Comparison of ENCODE assay signal across 26 cellular contexts in the genomic region with DNA sequence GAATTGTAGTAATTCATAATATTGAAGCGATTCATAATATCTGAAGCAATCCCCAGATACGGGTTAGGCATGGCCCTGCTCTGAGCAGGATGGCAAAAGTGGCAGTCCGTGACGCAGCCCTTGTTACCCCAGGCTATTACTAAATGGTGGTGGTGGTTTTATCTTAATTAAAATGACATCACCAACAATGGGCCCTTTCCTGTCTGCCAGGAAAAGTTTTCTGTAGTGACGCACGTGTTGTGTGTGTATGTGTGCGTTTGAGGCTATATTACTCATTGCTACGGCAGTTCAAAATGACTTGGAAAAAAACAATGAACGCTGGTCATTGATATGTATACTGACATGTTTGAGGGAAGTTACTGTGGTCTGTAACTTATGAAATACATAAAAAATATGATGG. TPM values are rescaled to one million over a fixed set of nuclear protein-coding genes. Genes with fewer than 3 reads are reported as not detected.
DNase-seq lines count a peak whose midpoint lies in the region; ATAC-seq, FAIRE-seq and TF ChIP-seq lines count a peak whose summit lies in the region.
"Had no signal": no experiment of that assay in that cellular context is flagged by ENCODE, and none has a peak within 500 bp of the region (broad histone marks: within the 10 kb centered on the region; RNA-seq: fewer than 3 reads in every experiment).

No MANE protein-coding gene starts in this region.

- H3K36me3 Mint-ChIP-seq in activated T-cell treated with anti-CD3 and anti-CD28 coated beads, Interleukin-2, amount 50 U/mL, for 72 hours (ENCODE audit: insufficient read depth in 2 of 2) = peaks cover 4 to 18% of the 10 kb centered on the region in 2 donors
- peaks cover 5 to 57% (median 16%) of the 10 kb centered on the region in 3 donors for H3K36me3 Mint-ChIP-seq in CD8-positive, alpha-beta memory T cell

- DNase-seq in activated T-cell treated with anti-CD3 and anti-CD28 coated beads, Interleukin-2, amount 50 U/mL, for 72 hours = no peak
- DNase-seq in activated T-cell treated with anti-CD3 and anti-CD28 coated beads, Interleukin-2, amount 50 U/mL, for 48 hours = no peak
- DNase-seq in breast epithelium (ENCODE audit: low spot score in 2 of 2) (no peak), fibroblast of the aortic adventitia (ENCODE audit: low read depth) (peak; percentile 84), urothelium cell line (ENCODE audit: low spot score) (no peak), MG63 (no peak)
- DNase-seq in CD8-positive, alpha-beta memory T cell = no peak
- DNase-seq in activated CD4-positive, alpha-beta T cell treated with anti-CD3 and anti-CD28 coated beads for 4 hours = no peak
- DNase-seq: activated CD4-positive, alpha-beta T cell treated with anti-CD3 and anti-CD28 coated beads for 48 hours; activated effector memory CD4-positive, alpha-beta T cell treated with anti-CD3 and anti-CD28 coated beads, Interleukin-2, amount 50 U/mL, for 16 hours; effector CD8-positive, alpha-beta T cell; GF-D8; HCEC 1CT; KG1; kidney; NCI-H1048; NCI-H2081 treated with DMSO at 0.1 percent for 48 hours; NCI-H510A; nephron progenitor cell; stimulated activated CD4-positive, alpha-beta T cell treated with anti-CD3 and anti-CD28 coated beads, Interleukin-2, amount 100 ng/mL, for 24 hours; upper lobe of left lung had no signal

- no peaks in the 10 kb centered on the region for H3K9me3 Mint-ChIP-seq in activated T-cell treated with anti-CD3 and anti-CD28 coated beads, Interleukin-2, amount 50 U/mL, for 72 hours
- H3K9me3 Mint-ChIP-seq in CD8-positive, alpha-beta memory T cell = no peaks in the 10 kb centered on the region
- H3K9me3 Mint-ChIP-seq: central memory CD8-positive, alpha-beta T cell; nephron progenitor cell; stimulated activated naive CD8-positive, alpha-beta T cell treated with anti-CD3 and anti-CD28 coated beads, Interleukin-15, Interleukin-2, amounts not matched to agents 100 ng/mL and 50 ng/mL, for 24 hours had no signal

- no peaks in the 10 kb centered on the region for H3K4me1 ChIP-seq in breast epithelium
- no peaks in the 10 kb centered on the region for H3K4me1 ChIP-seq in CD8-positive, alpha-beta memory T cell (ENCODE audit: insufficient read depth, low read length)

- no peak overlapping the region for H3K4me3 Mint-ChIP-seq in activated T-cell treated with anti-CD3 and anti-CD28 coated beads, Interleukin-2, amount 50 U/mL, for 72 hours
- H3K4me3 Mint-ChIP-seq in CD8-positive, alpha-beta memory T cell = no peak overlapping the region
- H3K4me3 Mint-ChIP-seq: central memory CD8-positive, alpha-beta T cell; nephron progenitor cell; stimulated activated naive CD8-positive, alpha-beta T cell treated with anti-CD3 and anti-CD28 coated beads, Interleukin-15, Interleukin-2, amounts not matched to agents 100 ng/mL and 50 ng/mL, for 24 hours had no signal

- H3K36me3 ChIP-seq in breast epithelium = no peaks in the 10 kb centered on the region
- H3K36me3 ChIP-seq in CD8-positive, alpha-beta memory T cell (ENCODE audit: insufficient read depth, low read length) = peaks cover 23% of the 10 kb centered on the region
- H3K36me3 ChIP-seq in MG63 = peaks cover 15% of the 10 kb centered on the region

- H3K27me3 Mint-ChIP-seq in activated T-cell treated with anti-CD3 and anti-CD28 coated beads, Interleukin-2, amount 50 U/mL, for 72 hours (ENCODE audit: low read depth) = no peaks in the 10 kb centered on the region
- no peaks in the 10 kb centered on the region for H3K27me3 Mint-ChIP-seq in CD8-positive, alpha-beta memory T cell
- H3K27me3 Mint-ChIP-seq: central memory CD8-positive, alpha-beta T cell; stimulated activated naive CD8-positive, alpha-beta T cell treated with anti-CD3 and anti-CD28 coated beads, Interleukin-15, Interleukin-2, amounts not matched to agents 100 ng/mL and 50 ng/mL, for 24 hours had no signal

- H3K27me3 ChIP-seq in breast epithelium (no peaks in the 10 kb centered on the region), MG63 (no peaks in the 10 kb centered on the region)
- no peaks in the 10 kb centered on the region for H3K27me3 ChIP-seq in CD8-positive, alpha-beta memory T cell (ENCODE audit: insufficient read depth, low read length, poor library complexity, severe bottlenecking)
- H3K27me3 ChIP-seq: BLaER1 treated with 17β-estradiol and CSF1 and Interleukin-3, amounts not matched to agents 10 nM and 100 nM; upper lobe of left lung had no signal

- POLR2A ChIA-PET in CD8-positive, alpha-beta memory T cell (lab: Charles Lee) = no interaction called here

- intact Hi-C loops in breast epithelium (cut with DNase I; ENCODE audit: low total_unique reads) = no loop called here

- no peak for TF ChIP-seq POLR2A in breast epithelium (IDR thresholded peaks at IDR 0.05)

- peak overlapping the region; percentile 18 to 41 for H3K27ac ChIP-seq in breast epithelium
- no peak overlapping the region for H3K27ac ChIP-seq in CD8-positive, alpha-beta memory T cell (ENCODE audit: low read depth, low read length)
- H3K27ac ChIP-seq: 22Rv1; BLaER1 treated with 17β-estradiol and CSF1 and Interleukin-3, amounts not matched to agents 10 nM and 100 nM; upper lobe of left lung had no signal

- CTCF ChIA-PET in CD8-positive, alpha-beta memory T cell (lab: Charles Lee) = no interaction called here

- peak in 1 of 2 donors; percentile 38 for ATAC-seq in activated T-cell treated with anti-CD3 and anti-CD28 coated beads, Interleukin-2, amount 50 U/mL, for 72 hours (replicated peaks in 1 of 2)
- ATAC-seq: GM12878 had no signal

- TF ChIP-seq CTCF in breast epithelium (IDR thresholded peaks at IDR 0.05) = no peak
- TF ChIP-seq CTCF in fibroblast of the aortic adventitia (IDR thresholded peaks at IDR 0.05; ENCODE audit: insufficient read depth, low read length) = no peak

- H3K27ac Mint-ChIP-seq in activated T-cell treated with anti-CD3 and anti-CD28 coated beads, Interleukin-2, amount 50 U/mL, for 72 hours = peak overlapping the region; percentile 1
- no peak overlapping the region for H3K27ac Mint-ChIP-seq in CD8-positive, alpha-beta memory T cell
- H3K27ac Mint-ChIP-seq: nephron progenitor cell; stimulated activated naive CD8-positive, alpha-beta T cell treated with anti-CD3 and anti-CD28 coated beads, Interleukin-15, Interleukin-2, amounts not matched to agents 100 ng/mL and 50 ng/mL, for 24 hours had no signal

- no peak overlapping the region for H3K4me3 ChIP-seq in breast epithelium
- H3K4me3 ChIP-seq in fibroblast of the aortic adventitia (ENCODE audit: low read depth, low read length) = no peak overlapping the region
- no peak overlapping the region for H3K4me3 ChIP-seq in CD8-positive, alpha-beta memory T cell (ENCODE audit: low read length)
- H3K4me3 ChIP-seq in MG63 = no peak overlapping the region
- H3K4me3 ChIP-seq: BLaER1 treated with 17β-estradiol and CSF1 and Interleukin-3, amounts not matched to agents 10 nM and 100 nM; GM12878; upper lobe of left lung had no signal

- peaks cover 9% of the 10 kb centered on the region for H3K4me1 Mint-ChIP-seq in activated T-cell treated with anti-CD3 and anti-CD28 coated beads, Interleukin-2, amount 50 U/mL, for 72 hours (ENCODE audit: low read depth)
- peaks cover 3 to 7% (median 5%) of the 10 kb centered on the region in 3 donors for H3K4me1 Mint-ChIP-seq in CD8-positive, alpha-beta memory T cell
- H3K4me1 Mint-ChIP-seq: nephron progenitor cell had no signal

- H3K9me3 ChIP-seq in breast epithelium (no peaks in the 10 kb centered on the region), MG63 (no peaks in the 10 kb centered on the region)
- H3K9me3 ChIP-seq in CD8-positive, alpha-beta memory T cell (ENCODE audit: low read length) = no peaks in the 10 kb centered on the region
- H3K9me3 ChIP-seq: BLaER1 treated with 17β-estradiol and CSF1 and Interleukin-3, amounts not matched to agents 10 nM and 100 nM; upper lobe of left lung had no signal

- no peak for FAIRE-seq in urothelium cell line (lab: Jason Lieb, UNC)
- FAIRE-seq: GM12878, kidney had no signal

RNA-seq across cellular contexts. Expression of gene MOCOS, which starts 10.6 kb away (rescaled TPM):
- total RNA-seq in activated T-cell treated with anti-CD3 and anti-CD28 coated beads, Interleukin-2, amount 50 U/mL, for 72 hours = 1 to 10 TPM in 1 of 2 donors, under 1 TPM in 1; 0.22 to 1.2 TPM
- total RNA-seq in breast epithelium = 1 to 10 TPM; 5.2 to 9.7 (median 9.1) TPM
- total RNA-seq in fibroblast of the aortic adventitia (ENCODE audit: low replicate concordance) = 3.5 and 13.1 TPM in 2 replicates
- under 1 TPM; 0.04 to 0.13 TPM for total RNA-seq in CD8-positive, alpha-beta memory T cell
- 0.07 TPM for polyA plus RNA-seq in CD8-positive, alpha-beta memory T cell
- total RNA-seq in MG63 (2014; rRNA removed; shearing (Covaris generic); ENCODE audit: low replicate concordance) = 13.4 and 16.4 TPM in 2 replicates

RNA-seq across cellular contexts. Expression of gene ELP2, which starts 47.0 kb away (rescaled TPM):
- total RNA-seq in activated T-cell treated with anti-CD3 and anti-CD28 coated beads, Interleukin-2, amount 50 U/mL, for 72 hours = 100 to 1,000 TPM; 107 TPM
- total RNA-seq in breast epithelium (100 to 1,000 TPM in 2 of 3 donors, 10 to 100 TPM in 1; 66.9 to 165 (median 139) TPM), fibroblast of the aortic adventitia (ENCODE audit: low replicate concordance) (83.3 and 119 TPM in 2 replicates)
- total RNA-seq in CD8-positive, alpha-beta memory T cell = 10 to 100 TPM; 85.8 to 89.6 TPM
- polyA plus RNA-seq in CD8-positive, alpha-beta memory T cell = 64.1 TPM
- 85.7 and 109 TPM in 2 replicates for total RNA-seq in MG63 (2014; rRNA removed; shearing (Covaris generic); ENCODE audit: low replicate concordance)

RNA-seq across cellular contexts. Expression of gene SLC39A6, which starts 47.6 kb away (rescaled TPM):
- total RNA-seq in activated T-cell treated with anti-CD3 and anti-CD28 coated beads, Interleukin-2, amount 50 U/mL, for 72 hours = 10 to 100 TPM; 25.4 to 27.5 TPM
- total RNA-seq in breast epithelium (100 to 1,000 TPM in 2 of 3 donors, 10 to 100 TPM in 1; 44.8 to 502 (median 235) TPM), fibroblast of the aortic adventitia (ENCODE audit: low replicate concordance) (85.2 and 88.6 TPM in 2 replicates)
- total RNA-seq in CD8-positive, alpha-beta memory T cell = 10 to 100 TPM; 43.8 to 44.8 TPM
- polyA plus RNA-seq in CD8-positive, alpha-beta memory T cell = 33.1 TPM
- 63.0 and 80.9 TPM in 2 replicates for total RNA-seq in MG63 (2014; rRNA removed; shearing (Covaris generic); ENCODE audit: low replicate concordance)
